In the genomic region with DNA sequence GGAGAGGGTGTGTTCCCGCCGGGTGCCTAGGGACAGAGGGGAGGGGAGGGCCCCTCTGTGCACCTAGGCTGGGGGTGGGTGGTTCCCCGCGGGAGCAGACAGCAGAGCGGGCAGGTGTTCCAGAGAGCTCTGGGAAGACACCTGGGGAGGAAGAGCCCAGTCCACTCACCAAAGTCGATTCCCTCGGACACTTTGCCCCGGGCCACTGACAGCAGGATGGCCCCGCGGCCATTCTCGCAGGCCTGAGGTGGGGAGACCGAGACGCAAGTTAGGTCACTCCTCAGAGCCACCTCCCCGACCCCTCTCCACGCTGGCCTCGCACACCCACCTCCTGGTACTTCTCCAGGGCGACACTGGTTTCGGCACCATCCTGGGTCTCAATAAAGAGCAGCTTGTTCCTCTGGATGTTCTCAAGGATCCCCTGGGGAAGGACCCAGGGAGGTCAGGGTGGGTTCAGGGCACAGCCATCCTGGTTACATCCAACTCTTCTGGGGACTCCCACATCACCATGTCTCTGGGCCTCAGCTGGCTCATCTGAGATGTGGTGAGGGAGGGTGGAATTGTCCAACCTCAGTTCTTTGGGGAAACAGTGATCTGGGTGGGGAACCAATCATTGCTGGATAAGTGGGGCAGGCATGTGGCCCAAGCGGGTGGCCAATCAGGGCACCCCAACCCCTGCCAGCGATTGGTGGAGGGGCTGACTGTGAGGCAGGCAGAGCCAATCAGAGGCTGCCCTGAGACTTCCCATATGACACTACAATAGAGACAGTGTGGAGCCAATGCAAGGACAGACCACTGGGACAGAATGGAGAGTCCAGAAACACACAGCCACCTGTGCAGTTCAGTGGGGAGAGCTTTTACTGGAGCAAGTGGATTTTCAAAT, we compare ENCODE assay signal across 38 cellular contexts. TPM values are rescaled to one million over a fixed set of nuclear protein-coding genes. Genes with fewer than 3 reads are reported as not detected.
DNase-seq lines count a peak whose midpoint lies in the region; ATAC-seq, FAIRE-seq and TF ChIP-seq lines count a peak whose summit lies in the region.
"Had no signal": no experiment of that assay in that cellular context is flagged by ENCODE, and none has a peak within 500 bp of the region (broad histone marks: within the 10 kb centered on the region; RNA-seq: fewer than 3 reads in every experiment).

No MANE protein-coding gene starts in this region.

- no peak overlapping the region for H4K8ac ChIP-seq in neuronal stem cell (ENCODE audit: low read depth, low read length)

- H3K27me3 ChIP-seq in Karpas-422 (ENCODE audit: low read length): no peaks in the 10 kb centered on the region
- H3K27me3 ChIP-seq in GM12878 (replicated peaks in 1 of 2; ENCODE audit: control insufficient read depth in 2 of 2, insufficient read depth in 2 of 2, low read length in 1 of 2): no peaks in the 10 kb centered on the region
- H3K27me3 ChIP-seq in neuronal stem cell (ENCODE audit: control insufficient read depth in 3 of 3, insufficient read depth in 3 of 3, low read depth in 1 of 3, low read length in 3 of 3): no peaks in the 10 kb centered on the region
- H3K27me3 ChIP-seq: BLaER1 treated with 17β-estradiol and CSF1 and Interleukin-3, amounts not matched to agents 10 nM and 100 nM; cardiac muscle cell; Peyer's patch; right atrium auricular region had no signal

- H3K9me3 ChIP-seq in Karpas-422 (ENCODE audit: low read length): no peaks in the 10 kb centered on the region
- no peaks in the 10 kb centered on the region for H3K9me3 ChIP-seq in GM12878 (replicated peaks; ENCODE audit: control insufficient read depth, insufficient read depth, low read length)
- peaks cover 0 to 4% of the 10 kb centered on the region in 2 donors for H3K9me3 ChIP-seq in neuronal stem cell (replicated peaks in 1 of 2; ENCODE audit: control insufficient read depth in 2 of 2, insufficient read depth in 1 of 2, low read depth in 1 of 2, low read length in 2 of 2)
- H3K9me3 ChIP-seq: BLaER1 treated with 17β-estradiol and CSF1 and Interleukin-3, amounts not matched to agents 10 nM and 100 nM; left ventricle myocardium inferior; Peyer's patch; right atrium auricular region; spleen; tibial artery had no signal

- POLR2A ChIA-PET in GM12878 (lab: Charles Lee): no interaction called here

- H3K79me2 ChIP-seq in Karpas-422 (ENCODE audit: low read length): no peaks in the 10 kb centered on the region
- no peaks in the 10 kb centered on the region for H3K79me2 ChIP-seq in GM12878 (ENCODE audit: control insufficient read depth, insufficient read depth, low read length)

- peak overlapping the region; percentile 30 for H3K23ac ChIP-seq in neuronal stem cell (ENCODE audit: low read depth, low read length, poor library complexity)

- 0 out of 2 replicates have a peak, but pooled peaks cover 2% of the 10 kb centered on the region for H4K20me1 ChIP-seq in Karpas-422 (ENCODE audit: insufficient read depth, low read depth, low read length)
- no peaks in the 10 kb centered on the region for H4K20me1 ChIP-seq in GM12878 (ENCODE audit: control insufficient read depth, insufficient read depth)

- H3K18ac ChIP-seq in neuronal stem cell (ENCODE audit: low read length): no peak overlapping the region

- intact Hi-C loops in GM12878 (cut with micrococcal nuclease; ENCODE audit: unreplicated experiment): no loop called here

- RAD21 ChIA-PET in GM12878 (lab: Charles Lee; ENCODE audit: unreplicated experiment): no interaction called here

- no peak overlapping the region for H3K27ac ChIP-seq in Karpas-422 (ENCODE audit: low read length)
- no peak overlapping the region for H3K27ac ChIP-seq in GM12878 (ENCODE audit: control insufficient read depth, insufficient read depth)
- no peak overlapping the region for H3K27ac ChIP-seq in neuronal stem cell (replicated peaks; ENCODE audit: low read length)
- H3K27ac ChIP-seq: BLaER1 treated with 17β-estradiol and CSF1 and Interleukin-3, amounts not matched to agents 10 nM and 100 nM; cardiac muscle cell; left ventricle myocardium inferior; Peyer's patch; right atrium auricular region; spleen; tibial artery had no signal

- H2BK15ac ChIP-seq in neuronal stem cell (ENCODE audit: low read length): no peak overlapping the region

- H4K91ac ChIP-seq in neuronal stem cell (ENCODE audit: low read depth, low read length, poor library complexity): no peak overlapping the region

- no peak overlapping the region for H2BK5ac ChIP-seq in neuronal stem cell (ENCODE audit: low read length)

- H3K4me1 ChIP-seq in Karpas-422 (ENCODE audit: low read length) (no peaks in the 10 kb centered on the region), GM12878 (ENCODE audit: control insufficient read depth, insufficient read depth, low read length) (no peaks in the 10 kb centered on the region), neuronal stem cell (ENCODE audit: control insufficient read depth in 2 of 2, insufficient read depth in 1 of 2, low read depth in 1 of 2, low read length in 2 of 2) (peaks cover 0 to 4% of the 10 kb centered on the region in 2 donors)
- H3K4me1 ChIP-seq: BLaER1 treated with 17β-estradiol and CSF1 and Interleukin-3, amounts not matched to agents 10 nM and 100 nM; left ventricle myocardium inferior; Peyer's patch; right atrium auricular region; spleen; tibial artery had no signal

- no peak for TF ChIP-seq POLR2A in GM12891 (IDR thresholded peaks at IDR 0.05; ENCODE audit: low read depth, low read length)
- TF ChIP-seq POLR2A in GM12878 (IDR thresholded peaks at IDR 0.05; ENCODE audit: low read depth, low read length): no peak

- TF ChIP-seq RAD21 in GM12878 (IDR thresholded peaks at IDR 0.05; ENCODE audit: insufficient read depth, low read depth, low read length): no peak

- H2AFZ ChIP-seq in Karpas-422 (ENCODE audit: low read length): no peak overlapping the region
- no peak overlapping the region for H2AFZ ChIP-seq in GM12878 (ENCODE audit: control insufficient read depth, low read depth, low read length)
- no peak overlapping the region for H2AFZ ChIP-seq in neuronal stem cell (ENCODE audit: low read length)

- peaks cover 5% of the 10 kb centered on the region; the same call in 1 of the 2 replicates for H3K36me3 ChIP-seq in Karpas-422 (ENCODE audit: insufficient read depth, low read length)
- H3K36me3 ChIP-seq in GM12878 (ENCODE audit: control insufficient read depth in 2 of 2, insufficient read depth in 2 of 2, low read length in 1 of 2): peaks cover 3 to 6% of the 10 kb centered on the region in 2 experiments
- peaks cover 55 to 86% of the 10 kb centered on the region in 2 donors for H3K36me3 ChIP-seq in neuronal stem cell (replicated peaks in 1 of 2; ENCODE audit: control insufficient read depth in 2 of 2, insufficient read depth in 2 of 2, low read length in 2 of 2)

- H3K9ac ChIP-seq in Karpas-422 (ENCODE audit: low read length) (no peak overlapping the region), GM12878 (ENCODE audit: control insufficient read depth, insufficient read depth, low read length) (no peak overlapping the region), neuronal stem cell (ENCODE audit: low read depth, low read length, poor library complexity) (no peak overlapping the region)
- H3K9ac ChIP-seq: BLaER1 treated with 17β-estradiol and CSF1 and Interleukin-3, amounts not matched to agents 10 nM and 100 nM had no signal

- no peak for TF ChIP-seq CTCF in GM12878 (IDR thresholded peaks at IDR 0.05 in 2 of 3, conservative IDR thresholded peaks at IDR 0.05 in 1 of 3; ENCODE audit: control insufficient read depth in 2 of 3, extremely low read depth in 1 of 3, insufficient read depth in 1 of 3, low read depth in 3 of 3, low read length in 3 of 3)

- SMC1A ChIA-PET in GM12878 (lab: Charles Lee; ENCODE audit: uncharacterized antibody, unreplicated experiment): no interaction called here

- in situ Hi-C loops in GM12878 (cut with MboI): no loop called here

- H3K9me2 ChIP-seq in Karpas-422 (replicated peaks; ENCODE audit: insufficient read depth, low read length): no peaks in the 10 kb centered on the region

- no peak overlapping the region for H3K14ac ChIP-seq in neuronal stem cell (ENCODE audit: low read length)

- FAIRE-seq in GM12891 (lab: Jason Lieb, UNC) (no peak), GM12878 (lab: Jason Lieb, UNC) (no peak)
- FAIRE-seq: astrocyte, GM19239, H1, HepG2, keratinocyte had no signal

- no peak overlapping the region for H3K4ac ChIP-seq in neuronal stem cell (ENCODE audit: low read length)

- no peak overlapping the region for H2AK5ac ChIP-seq in neuronal stem cell (ENCODE audit: low read depth, low read length)

- CTCF ChIA-PET in GM12878 (lab: Yijun Ruan, JAX): no interaction called here

- H3K4me2 ChIP-seq in Karpas-422 (ENCODE audit: low read depth, low read length, poor library complexity, severe bottlenecking) (no peak overlapping the region), GM12878 (ENCODE audit: control insufficient read depth, insufficient read depth) (no peak overlapping the region), neuronal stem cell (ENCODE audit: insufficient read depth, low read length, poor library complexity, severe bottlenecking) (no peak overlapping the region)
- H3K4me2 ChIP-seq: BLaER1 treated with 17β-estradiol and CSF1 and Interleukin-3, amounts not matched to agents 10 nM and 100 nM had no signal

- H3K4me3 ChIP-seq in Karpas-422 (ENCODE audit: low read length) (no peak overlapping the region), GM12878 (no peak overlapping the region), neuronal stem cell (ENCODE audit: low read length in 2 of 2) (no peak overlapping the region)
- H3K4me3 ChIP-seq: BLaER1 treated with 17β-estradiol and CSF1 and Interleukin-3, amounts not matched to agents 10 nM and 100 nM; cardiac muscle cell; left ventricle myocardium inferior; Peyer's patch; right atrium auricular region; spleen; tibial artery had no signal

- TF ChIP-seq EP300 in GM12878 (IDR thresholded peaks at IDR 0.05; ENCODE audit: borderline replicate concordance in 1 of 2, control insufficient read depth in 1 of 2, low read depth in 2 of 2, low read length in 2 of 2): no peak

- ATAC-seq in GM12878 (peak; percentile 27; the same call in 2 of the 3 replicates), GM18520 (IDR thresholded peaks at IDR 0.05; ENCODE audit: unreplicated experiment) (no peak)
- ATAC-seq: activated T-cell treated with anti-CD3 and anti-CD28 coated beads, Interleukin-2, amount 50 U/mL, for 4 hours; effector memory CD8-positive, alpha-beta T cell; HepG2 had no signal

- DNase-seq in GM12891 (ENCODE audit: insufficient read length, low spot score): peak; percentile 35
- DNase-seq in Karpas-422: peak; percentile 74
- DNase-seq in GM12878 (ENCODE audit: low read depth, low spot score): no peak
- no peak for DNase-seq in neuronal stem cell (ENCODE audit: low spot score)
- no peak for DNase-seq in HK-2 (ENCODE audit: unreplicated experiment)
- no peak for DNase-seq in NK-92 (lab: John Stamatoyannopoulos, UW; ENCODE audit: unreplicated experiment)
- DNase-seq: activated CD4-positive, alpha-beta T cell treated with anti-CD3 and anti-CD28 coated beads, Interleukin-2, amount 50 U/mL, for 1 hour; activated gamma-delta T cell; activated naive CD8-positive, alpha-beta T cell treated with anti-CD3 and anti-CD28 coated beads, Interleukin-2, amount 10 ng/mL, durations not matched to agents 7 days and 5 days; activated T-cell treated with anti-CD3 and anti-CD28 coated beads, Interleukin-2, amount 50 U/mL, for 4 hours; cortex of kidney; DMS79; effector memory CD8-positive, alpha-beta T cell; GDM1; head of caudate nucleus; Kasumi-1; left ventricle myocardium inferior; mesenchymal stem cell; NCI-H1436 treated with DMSO at 0.1 percent for 48 hours; NCI-H2081 treated with DMSO at 0.1 percent for 48 hours; NCI-H345; Peyer's patch; posterior cingulate gyrus; SIG-M5; spleen; T1000; tibial artery had no signal

- 82% methylated on average over 10 of the region's 20 CpGs for WGBS in GM12878 (ENCODE audit: insufficient coverage, insufficient replicate concordance, low lambda C conversion rate, missing lambda C conversion rate)
- no CpG with 5 or more reads among the region's 20 CpGs for WGBS in neuronal stem cell (ENCODE audit: extremely low coverage in 2 of 2, insufficient read length in 2 of 2, insufficient replicate concordance in 1 of 2), 2 donors

- H3K79me1 ChIP-seq in neuronal stem cell (ENCODE audit: low read depth, low read length): no peaks in the 10 kb centered on the region

- H2BK12ac ChIP-seq in neuronal stem cell (ENCODE audit: low read length): no peak overlapping the region

- BruUV-seq in GM12878 (replicated peaks; lab: Mats Ljungman, UMichigan): no TSS peak

- H2BK120ac ChIP-seq in neuronal stem cell (ENCODE audit: low read depth, low read length): no peak overlapping the region

RNA-seq across cellular contexts. Expression of gene KLC3, which starts 12.6 kb away (rescaled TPM):
- 0.42 TPM for polyA plus RNA-seq in GM12891 (2012; ENCODE audit: low read depth, missing spikeins)
- total RNA-seq in Karpas-422 (2014; rRNA removed; shearing (Covaris generic); ENCODE audit: low replicate concordance): not detected in 2 replicates
- total RNA-seq in GM12878 (2013; cell fraction: nucleolus; rRNA removed): 0.59 TPM in 1 of 2 replicates, not detected in the other
- total RNA-seq in GM12878 (2014; rRNA removed) (0.28 TPM in 1 of 2 replicates, not detected in the other), GM12878 (2014; rRNA removed; fragmentation: Illumina TruSeq; extraction: Trizol) (not detected in 2 replicates), GM12878 (2021) (0.33 and 0.37 TPM in 2 replicates)
- not detected for polyA plus RNA-seq in GM12878 (2011; ENCODE audit: low read depth)
- polyA plus RNA-seq in GM12878 (2011; rRNA removed) (not detected in 2 replicates), GM12878 (2014; fragmentation: Illumina TruSeq; extraction: Trizol) (0.03 TPM in 1 of 2 replicates, not detected in the other), GM12878 (2014; fragmentation: Nextera tagmentation; extraction: Ambion mirVana) (not detected), GM12878 (2014; rRNA removed) (0.15 and 0.38 TPM in 2 replicates), GM12878 (2016; fragmentation: Nextera tagmentation; extraction: Ambion mirVana) (under 1 TPM in 1 of 2 experiments, not detected in 1; 0.21 TPM)
- 0.03 TPM in 1 of 2 replicates, not detected in the other for polyA plus RNA-seq in GM12878 (2011; cell fraction: cytosol; rRNA removed)
- not detected in 2 replicates for polyA plus RNA-seq in GM12878 (2011; cell fraction: nucleus; rRNA removed)
- 0.24 and 0.31 TPM in 2 replicates for polyA plus RNA-seq in GM12878 (2012)
- polyA minus RNA-seq in GM12878 (2011; rRNA and poly(A)+ RNA removed): not detected in 2 replicates
- not detected in 2 replicates for polyA minus RNA-seq in GM12878 (2011; cell fraction: cytosol; rRNA and poly(A)+ RNA removed)
- not detected in 2 replicates for polyA minus RNA-seq in GM12878 (2011; cell fraction: nucleus; rRNA and poly(A)+ RNA removed)
- 0.11 TPM for polyA plus RNA-seq in neuronal stem cell (2013, experiment 1 of 2)
- polyA plus RNA-seq in neuronal stem cell (2013, experiment 2 of 2): 0.11 TPM
- total RNA-seq: activated naive CD8-positive, alpha-beta T cell treated with anti-CD3 and anti-CD28 coated beads, Interleukin-2, amount 10 ng/mL, durations not matched to agents 7 days and 5 days; activated T-cell treated with anti-CD3 and anti-CD28 coated beads, Interleukin-2, amount 50 U/mL, for 4 hours; fibroblast of villous mesenchyme; HepG2; left ventricle myocardium inferior; Peyer's patch had no signal
- polyA plus RNA-seq: neural cell had no signal

RNA-seq across cellular contexts. Expression of gene ERCC2, which starts 17.2 kb away (rescaled TPM):
- polyA plus RNA-seq in GM12891 (2012; ENCODE audit: low read depth, missing spikeins): 20.8 TPM
- total RNA-seq in Karpas-422 (2014; rRNA removed; shearing (Covaris generic); ENCODE audit: low replicate concordance): 15.4 and 23.4 TPM in 2 replicates
- 19.5 and 22.8 TPM in 2 replicates for total RNA-seq in GM12878 (2013; cell fraction: nucleolus; rRNA removed)
- total RNA-seq in GM12878 (2014; rRNA removed) (16.9 and 18.8 TPM in 2 replicates), GM12878 (2014; rRNA removed; fragmentation: Illumina TruSeq; extraction: Trizol) (7.5 and 7.7 TPM in 2 replicates), GM12878 (2021) (38.7 and 40.1 TPM in 2 replicates)
- 8.8 TPM for polyA plus RNA-seq in GM12878 (2011; ENCODE audit: low read depth)
- polyA plus RNA-seq in GM12878 (2011; rRNA removed) (7.4 and 27.2 TPM in 2 replicates), GM12878 (2014; fragmentation: Illumina TruSeq; extraction: Trizol) (7.6 and 20.5 TPM in 2 replicates), GM12878 (2014; fragmentation: Nextera tagmentation; extraction: Ambion mirVana) (1 to 10 TPM; 1.3 to 2.4 TPM), GM12878 (2014; rRNA removed) (20.6 and 24.9 TPM in 2 replicates), GM12878 (2016; fragmentation: Nextera tagmentation; extraction: Ambion mirVana) (10 to 100 TPM in 1 of 2 experiments, 1 to 10 TPM in 1; 9.8 to 12.5 TPM)
- polyA plus RNA-seq in GM12878 (2011; cell fraction: cytosol; rRNA removed): 16.8 and 18.1 TPM in 2 replicates
- polyA plus RNA-seq in GM12878 (2011; cell fraction: nucleus; rRNA removed): 73.9 and 87.0 TPM in 2 replicates
- 25.0 and 25.7 TPM in 2 replicates for polyA plus RNA-seq in GM12878 (2012)
- 25.1 and 39.2 TPM in 2 replicates for polyA minus RNA-seq in GM12878 (2011; rRNA and poly(A)+ RNA removed)
- polyA minus RNA-seq in GM12878 (2011; cell fraction: cytosol; rRNA and poly(A)+ RNA removed): 9.8 and 10.8 TPM in 2 replicates
- 16.8 and 27.8 TPM in 2 replicates for polyA minus RNA-seq in GM12878 (2011; cell fraction: nucleus; rRNA and poly(A)+ RNA removed)
- 68.8 TPM for polyA plus RNA-seq in neuronal stem cell (2013, experiment 1 of 2)
- polyA plus RNA-seq in neuronal stem cell (2013, experiment 2 of 2): 73.1 TPM

RNA-seq across cellular contexts. Expression of gene CKM, which starts 30.5 kb away (rescaled TPM):
- polyA plus RNA-seq in GM12891 (2012; ENCODE audit: low read depth, missing spikeins): 0.13 TPM
- total RNA-seq in Karpas-422 (2014; rRNA removed; shearing (Covaris generic); ENCODE audit: low replicate concordance): not detected in 2 replicates
- not detected in 2 replicates for total RNA-seq in GM12878 (2013; cell fraction: nucleolus; rRNA removed)
- not detected in 2 replicates for total RNA-seq in GM12878 (2014; rRNA removed)
- not detected in 2 replicates for total RNA-seq in GM12878 (2014; rRNA removed; fragmentation: Illumina TruSeq; extraction: Trizol)
- total RNA-seq in GM12878 (2021): 0.13 TPM in 1 of 2 replicates, not detected in the other
- not detected for polyA plus RNA-seq in GM12878 (2011; ENCODE audit: low read depth)
- polyA plus RNA-seq in GM12878 (2011; rRNA removed): 0.06 and 0.08 TPM in 2 replicates
- polyA plus RNA-seq in GM12878 (2011; cell fraction: cytosol; rRNA removed): 0.23 and 0.30 TPM in 2 replicates
- polyA plus RNA-seq in GM12878 (2011; cell fraction: nucleus; rRNA removed): 0.15 TPM in 1 of 2 replicates, not detected in the other
- polyA plus RNA-seq in GM12878 (2012): not detected in 2 replicates
- polyA plus RNA-seq in GM12878 (2014; fragmentation: Illumina TruSeq; extraction: Trizol): not detected in 2 replicates
- under 1 TPM in 1 of 2 experiments, not detected in 1; 0.14 TPM for polyA plus RNA-seq in GM12878 (2014; fragmentation: Nextera tagmentation; extraction: Ambion mirVana)
- 0.08 and 0.11 TPM in 2 replicates for polyA plus RNA-seq in GM12878 (2014; rRNA removed)
- polyA plus RNA-seq in GM12878 (2016; fragmentation: Nextera tagmentation; extraction: Ambion mirVana): under 1 TPM in 1 of 2 experiments, not detected in 1; 0.13 TPM
- 0.15 and 0.21 TPM in 2 replicates for polyA minus RNA-seq in GM12878 (2011; rRNA and poly(A)+ RNA removed)
- not detected in 2 replicates for polyA minus RNA-seq in GM12878 (2011; cell fraction: cytosol; rRNA and poly(A)+ RNA removed)
- not detected in 2 replicates for polyA minus RNA-seq in GM12878 (2011; cell fraction: nucleus; rRNA and poly(A)+ RNA removed)
- not detected for polyA plus RNA-seq in neuronal stem cell (2013, experiment 1 of 2)
- not detected for polyA plus RNA-seq in neuronal stem cell (2013, experiment 2 of 2)
- total RNA-seq: activated naive CD8-positive, alpha-beta T cell treated with anti-CD3 and anti-CD28 coated beads, Interleukin-2, amount 10 ng/mL, durations not matched to agents 7 days and 5 days; activated T-cell treated with anti-CD3 and anti-CD28 coated beads, Interleukin-2, amount 50 U/mL, for 4 hours; astrocyte; H1; Peyer's patch had no signal
- polyA plus RNA-seq: keratinocyte had no signal

RNA-seq across cellular contexts. Expression of gene PPP1R13L, which starts 51.7 kb away (rescaled TPM):
- 10.9 TPM for polyA plus RNA-seq in GM12891 (2012; ENCODE audit: low read depth, missing spikeins)
- total RNA-seq in Karpas-422 (2014; rRNA removed; shearing (Covaris generic); ENCODE audit: low replicate concordance): 1.0 and 1.1 TPM in 2 replicates
- total RNA-seq in GM12878 (2013; cell fraction: nucleolus; rRNA removed): 34.6 and 46.1 TPM in 2 replicates
- 1.8 and 2.5 TPM in 2 replicates for total RNA-seq in GM12878 (2014; rRNA removed)
- 1.2 and 1.3 TPM in 2 replicates for total RNA-seq in GM12878 (2014; rRNA removed; fragmentation: Illumina TruSeq; extraction: Trizol)
- total RNA-seq in GM12878 (2021): 10.0 and 11.0 TPM in 2 replicates
- 15.1 TPM for polyA plus RNA-seq in GM12878 (2011; ENCODE audit: low read depth)
- polyA plus RNA-seq in GM12878 (2011; rRNA removed): 2.3 and 2.4 TPM in 2 replicates
- 3.5 and 3.6 TPM in 2 replicates for polyA plus RNA-seq in GM12878 (2011; cell fraction: cytosol; rRNA removed)
- 15.1 and 17.8 TPM in 2 replicates for polyA plus RNA-seq in GM12878 (2011; cell fraction: nucleus; rRNA removed)
- polyA plus RNA-seq in GM12878 (2012): 23.7 and 26.2 TPM in 2 replicates
- polyA plus RNA-seq in GM12878 (2014; fragmentation: Illumina TruSeq; extraction: Trizol): 3.0 and 3.3 TPM in 2 replicates
- 1 to 10 TPM in 1 of 2 experiments, under 1 TPM in 1; 0.40 to 1.9 TPM for polyA plus RNA-seq in GM12878 (2014; fragmentation: Nextera tagmentation; extraction: Ambion mirVana)
- polyA plus RNA-seq in GM12878 (2014; rRNA removed): 4.4 and 4.7 TPM in 2 replicates
- polyA plus RNA-seq in GM12878 (2016; fragmentation: Nextera tagmentation; extraction: Ambion mirVana): 1 to 10 TPM; 2.4 to 2.6 TPM
- 2.3 and 4.3 TPM in 2 replicates for polyA minus RNA-seq in GM12878 (2011; rRNA and poly(A)+ RNA removed)
- 2.5 and 4.3 TPM in 2 replicates for polyA minus RNA-seq in GM12878 (2011; cell fraction: cytosol; rRNA and poly(A)+ RNA removed)
- 3.1 and 4.4 TPM in 2 replicates for polyA minus RNA-seq in GM12878 (2011; cell fraction: nucleus; rRNA and poly(A)+ RNA removed)
- 11.0 TPM for polyA plus RNA-seq in neuronal stem cell (2013, experiment 1 of 2)
- polyA plus RNA-seq in neuronal stem cell (2013, experiment 2 of 2): 9.8 TPM
- polyA plus RNA-seq: neural cell had no signal

RNA-seq across cellular contexts. Expression of gene POLR1G, which starts 53.3 kb away (rescaled TPM):
- 2.7 TPM for polyA plus RNA-seq in GM12891 (2012; ENCODE audit: low read depth, missing spikeins)
- total RNA-seq in Karpas-422 (2014; rRNA removed; shearing (Covaris generic); ENCODE audit: low replicate concordance): 6.6 and 10.5 TPM in 2 replicates
- total RNA-seq in GM12878 (2013; cell fraction: nucleolus; rRNA removed): 2.6 and 3.9 TPM in 2 replicates
- total RNA-seq in GM12878 (2014; rRNA removed) (18.4 and 30.9 TPM in 2 replicates), GM12878 (2014; rRNA removed; fragmentation: Illumina TruSeq; extraction: Trizol) (19.5 and 23.2 TPM in 2 replicates), GM12878 (2021) (18.8 TPM in 2 replicates)
- 1.3 TPM for polyA plus RNA-seq in GM12878 (2011; ENCODE audit: low read depth)
- polyA plus RNA-seq in GM12878 (2011; rRNA removed) (3.1 and 5.0 TPM in 2 replicates), GM12878 (2014; fragmentation: Illumina TruSeq; extraction: Trizol) (13.3 and 22.1 TPM in 2 replicates), GM12878 (2014; fragmentation: Nextera tagmentation; extraction: Ambion mirVana) (1 to 10 TPM; 2.0 to 5.4 TPM), GM12878 (2014; rRNA removed) (17.4 and 24.4 TPM in 2 replicates), GM12878 (2016; fragmentation: Nextera tagmentation; extraction: Ambion mirVana) (10 to 100 TPM; 23.2 to 24.3 TPM)
- 5.4 and 6.9 TPM in 2 replicates for polyA plus RNA-seq in GM12878 (2011; cell fraction: cytosol; rRNA removed)
- polyA plus RNA-seq in GM12878 (2011; cell fraction: nucleus; rRNA removed): 2.1 and 4.8 TPM in 2 replicates
- polyA plus RNA-seq in GM12878 (2012): 3.3 and 4.2 TPM in 2 replicates
- 2.6 and 3.6 TPM in 2 replicates for polyA minus RNA-seq in GM12878 (2011; rRNA and poly(A)+ RNA removed)
- 4.0 and 6.8 TPM in 2 replicates for polyA minus RNA-seq in GM12878 (2011; cell fraction: cytosol; rRNA and poly(A)+ RNA removed)
- polyA minus RNA-seq in GM12878 (2011; cell fraction: nucleus; rRNA and poly(A)+ RNA removed): 1.3 and 3.3 TPM in 2 replicates
- polyA plus RNA-seq in neuronal stem cell (2013, experiment 1 of 2): 6.4 TPM
- 6.4 TPM for polyA plus RNA-seq in neuronal stem cell (2013, experiment 2 of 2)

Comparison
In these comparisons a context has a peak if more than half of its experiments do, and no peak if none do; other contexts are left out.
1. DNase-seq: peak in GM12891 (single experiment) and Karpas-422 (single experiment); none in GM12878 (single experiment), neuronal stem cell (single experiment), HK-2 (single experiment) and NK-92 (single experiment).